26 cellular contexts compared by ENCODE assay signal in the genomic region with DNA sequence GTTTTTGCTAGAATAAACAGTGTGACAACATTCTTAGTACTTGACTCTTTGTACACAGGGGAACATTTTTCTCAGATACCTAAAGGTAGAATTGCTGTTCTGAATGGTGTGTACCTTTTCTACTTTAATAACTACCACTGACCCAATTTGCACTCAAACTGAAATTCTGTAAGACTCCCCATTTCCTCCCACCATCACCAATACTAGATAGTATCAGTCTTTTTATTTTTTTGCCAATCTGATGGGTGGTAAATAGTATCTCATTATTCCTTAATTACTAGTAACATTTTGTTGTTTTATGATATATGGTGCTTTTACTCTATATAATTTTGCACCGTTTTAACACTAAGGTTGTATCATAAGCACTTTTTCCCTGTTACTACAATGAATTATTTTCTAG.
"Had no signal": no experiment of that assay in that cellular context is flagged by ENCODE, and none has a peak within 500 bp of the region (broad histone marks: within the 10 kb centered on the region; RNA-seq: fewer than 3 reads in every experiment).

No MANE protein-coding gene starts in this region.

- H3K27me3 Mint-ChIP-seq: stimulated activated memory B cell treated with anti-CD40 and anti-IgM and Interleukin-4, amounts not matched to agents 10 μg/mL and 1 μg/mL and 100 μg/mL, for 72 hours; stimulated activated naive CD8-positive, alpha-beta T cell treated with anti-CD3 and anti-CD28 coated beads, Interleukin-15, amount 100 ng/mL, for 72 hours; stimulated activated naive CD8-positive, alpha-beta T cell treated with anti-CD3 and anti-CD28 coated beads, Interleukin-15, Interleukin-2, amounts not matched to agents 100 ng/mL and 50 ng/mL, for 24 hours had no signal

- H3K36me3 ChIP-seq: stomach, suprapubic skin, thoracic aorta, thyroid gland, tibial artery, tibial nerve, transverse colon, upper lobe of left lung, upper lobe of right lung, uterus, vagina had no signal

- H3K4me1 ChIP-seq: stomach, testis, thyroid gland, tibial artery, tibial nerve, transverse colon, upper lobe of left lung, upper lobe of right lung, uterus, vagina had no signal

- H3K4me3 ChIP-seq: stomach, suprapubic skin, testis, thoracic aorta, thyroid gland, tibial artery, tibial nerve, transverse colon, upper lobe of left lung, upper lobe of right lung, uterus, vagina had no signal

- H3K36me3 Mint-ChIP-seq: stimulated activated effector memory CD8-positive, alpha-beta T cell treated with anti-CD3 and anti-CD28 coated beads, Interleukin-12 subunit alpha, Interleukin-12 subunit beta, amount 100 ng/mL, for 72 hours; stimulated activated memory B cell treated with anti-CD40 and anti-IgM and Interleukin-4, amounts not matched to agents 10 μg/mL and 1 μg/mL and 100 μg/mL, for 72 hours; stimulated activated naive B cell treated with anti-CD40 and anti-IgM and Interleukin-4, amounts not matched to agents 10 μg/mL and 1 μg/mL and 100 μg/mL, for 72 hours had no signal

- H3K9me3 ChIP-seq: suprapubic skin, testis, thyroid gland, upper lobe of right lung, uterus, vagina had no signal

- ATAC-seq: stimulated activated effector memory CD8-positive, alpha-beta T cell treated with anti-CD3 and anti-CD28 coated beads, Interleukin-12 subunit alpha, Interleukin-12 subunit beta, amount 100 ng/mL, for 72 hours; stimulated activated memory B cell treated with anti-CD40 and anti-IgM and Interleukin-4, amounts not matched to agents 10 μg/mL and 1 μg/mL and 100 μg/mL, for 72 hours; stimulated activated naive B cell treated with anti-CD40 and anti-IgM and Interleukin-4, amounts not matched to agents 10 μg/mL and 1 μg/mL and 100 μg/mL, for 72 hours; stimulated activated naive CD8-positive, alpha-beta T cell treated with anti-CD3 and anti-CD28 coated beads, Interleukin-15, amount 100 ng/mL, for 72 hours; stimulated activated naive CD8-positive, alpha-beta T cell treated with anti-CD3 and anti-CD28 coated beads, Interleukin-15, Interleukin-2, amounts not matched to agents 100 U/mL and 50 U/mL, for 24 hours; upper lobe of right lung had no signal

- H3K4me1 Mint-ChIP-seq: stimulated activated effector memory CD8-positive, alpha-beta T cell treated with anti-CD3 and anti-CD28 coated beads, Interleukin-12 subunit alpha, Interleukin-12 subunit beta, amount 100 ng/mL, for 72 hours; stimulated activated memory B cell treated with anti-CD40 and anti-IgM and Interleukin-4, amounts not matched to agents 10 μg/mL and 1 μg/mL and 100 μg/mL, for 72 hours; stimulated activated naive B cell treated with anti-CD40 and anti-IgM and Interleukin-4, amounts not matched to agents 10 μg/mL and 1 μg/mL and 100 μg/mL, for 72 hours; stimulated activated naive CD8-positive, alpha-beta T cell treated with anti-CD3 and anti-CD28 coated beads, Interleukin-15, amount 100 ng/mL, for 72 hours had no signal

- H3K27me3 ChIP-seq: stomach, suprapubic skin, testis, thyroid gland, tibial artery, tibial nerve, transverse colon, upper lobe of left lung, upper lobe of right lung, uterus, vagina had no signal

- H3K27ac ChIP-seq: stomach, suprapubic skin, testis, thoracic aorta, thyroid gland, tibial artery, tibial nerve, transverse colon, upper lobe of left lung, upper lobe of right lung, uterus, vagina had no signal

- DNase-seq: stimulated activated CD4-positive, alpha-beta T cell treated with anti-CD3 and anti-CD28 coated beads, Interleukin-2, amount 100 ng/mL, for 48 hours; stimulated activated CD4-positive, alpha-beta T cell treated with anti-CD3 and anti-CD28 coated beads, Interleukin-4, amount 100 ng/mL, for 1 hour; stimulated activated CD4-positive, alpha-beta T cell treated with anti-CD3 and anti-CD28 coated beads, Interleukin-4, amount 100 ng/mL, for 24 hours; stimulated activated CD4-positive, alpha-beta T cell treated with anti-CD3 and anti-CD28 coated beads, Interleukin-4, amount 100 ng/mL, for 4 hours; stimulated activated CD8-positive, alpha-beta memory T cell treated with anti-CD3 and anti-CD28 coated beads, Interleukin-4, amount 100 ng/mL, for 48 hours; stimulated activated naive B cell treated with anti-CD40 and anti-IgM and Interleukin-4, amounts not matched to agents 10 μg/mL and 1 μg/mL and 100 μg/mL, for 72 hours; stimulated activated naive CD4-positive, alpha-beta T cell; stimulated activated naive CD4-positive, alpha-beta T cell treated with Interleukin-2 at 50 U/mL for 16 hours; stimulated activated naive CD8-positive, alpha-beta T cell treated with anti-CD3 and anti-CD28 coated beads, Interleukin-15, amount 100 ng/mL, for 72 hours; stimulated activated naive CD8-positive, alpha-beta T cell treated with anti-CD3 and anti-CD28 coated beads, Interleukin-15, Interleukin-2, amounts not matched to agents 100 U/mL and 50 U/mL, for 24 hours; stomach; substantia nigra; testis; thyroid gland; tibial artery; transverse colon; upper lobe of left lung; upper lobe of right lung; uterus had no signal

- H3K4me3 Mint-ChIP-seq: stimulated activated effector memory CD8-positive, alpha-beta T cell treated with anti-CD3 and anti-CD28 coated beads, Interleukin-12 subunit alpha, Interleukin-12 subunit beta, amount 100 ng/mL, for 72 hours; stimulated activated memory B cell treated with anti-CD40 and anti-IgM and Interleukin-4, amounts not matched to agents 10 μg/mL and 1 μg/mL and 100 μg/mL, for 72 hours; stimulated activated naive B cell treated with anti-CD40 and anti-IgM and Interleukin-4, amounts not matched to agents 10 μg/mL and 1 μg/mL and 100 μg/mL, for 72 hours; stimulated activated naive CD8-positive, alpha-beta T cell treated with anti-CD3 and anti-CD28 coated beads, Interleukin-15, amount 100 ng/mL, for 72 hours; stimulated activated naive CD8-positive, alpha-beta T cell treated with anti-CD3 and anti-CD28 coated beads, Interleukin-15, Interleukin-2, amounts not matched to agents 100 ng/mL and 50 ng/mL, for 24 hours had no signal

- H3K27ac Mint-ChIP-seq: stimulated activated effector memory CD8-positive, alpha-beta T cell treated with anti-CD3 and anti-CD28 coated beads, Interleukin-12 subunit alpha, Interleukin-12 subunit beta, amount 100 ng/mL, for 72 hours; stimulated activated memory B cell treated with anti-CD40 and anti-IgM and Interleukin-4, amounts not matched to agents 10 μg/mL and 1 μg/mL and 100 μg/mL, for 72 hours; stimulated activated naive B cell treated with anti-CD40 and anti-IgM and Interleukin-4, amounts not matched to agents 10 μg/mL and 1 μg/mL and 100 μg/mL, for 72 hours; stimulated activated naive CD8-positive, alpha-beta T cell treated with anti-CD3 and anti-CD28 coated beads, Interleukin-15, amount 100 ng/mL, for 72 hours; stimulated activated naive CD8-positive, alpha-beta T cell treated with anti-CD3 and anti-CD28 coated beads, Interleukin-15, Interleukin-2, amounts not matched to agents 100 ng/mL and 50 ng/mL, for 24 hours had no signal
